In the genomic region with DNA sequence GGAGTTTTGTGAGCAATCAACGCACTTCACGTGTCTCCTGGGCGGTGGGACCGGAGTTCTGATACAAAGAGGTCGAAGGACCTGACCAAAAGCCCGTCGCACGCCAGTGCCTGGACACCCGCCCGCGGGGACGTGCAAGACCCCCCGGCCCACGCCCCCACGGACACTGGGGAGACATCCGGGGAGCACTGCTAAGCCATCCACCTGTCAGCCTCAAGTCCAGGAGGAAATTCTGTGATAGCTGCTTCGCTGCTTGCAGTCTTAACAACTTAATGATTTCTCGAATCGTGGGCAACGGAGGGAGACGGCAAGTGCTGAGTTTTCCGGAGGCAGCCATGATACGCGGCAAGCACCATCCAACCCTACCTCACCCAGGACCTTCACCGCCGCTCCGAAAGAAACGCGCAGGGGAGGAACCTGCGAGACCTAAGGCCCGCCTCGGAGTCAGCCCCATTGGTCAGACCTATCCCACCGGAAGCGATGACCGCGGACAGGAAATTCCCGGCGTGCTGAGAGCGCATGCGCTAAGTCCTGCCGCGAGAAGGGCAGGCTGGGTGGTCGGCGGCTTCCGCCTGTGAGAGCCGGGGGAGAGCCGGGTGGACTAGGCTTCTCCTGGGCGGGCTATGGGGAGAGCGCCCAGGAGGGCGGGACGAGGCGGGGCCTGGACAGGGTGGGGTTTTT, we compare ENCODE assay signal across 1 cellular context.
A peak's percentile ranks its signal among the peaks of the same experiment; 100 is the strongest.
TF ChIP-seq lines count a peak whose summit lies in the region.

A gene (minus strand): TSS at position 393 of the 681 bp plus-strand sequence. CDS start 56 bp downstream, at position 337.

TF ChIP-seq in HepG2, 621 proteins besides CTCF, POLR2A, EP300 and RAD21 (continued from another document and continues in another):
- TF ChIP-seq, protein P1, sequence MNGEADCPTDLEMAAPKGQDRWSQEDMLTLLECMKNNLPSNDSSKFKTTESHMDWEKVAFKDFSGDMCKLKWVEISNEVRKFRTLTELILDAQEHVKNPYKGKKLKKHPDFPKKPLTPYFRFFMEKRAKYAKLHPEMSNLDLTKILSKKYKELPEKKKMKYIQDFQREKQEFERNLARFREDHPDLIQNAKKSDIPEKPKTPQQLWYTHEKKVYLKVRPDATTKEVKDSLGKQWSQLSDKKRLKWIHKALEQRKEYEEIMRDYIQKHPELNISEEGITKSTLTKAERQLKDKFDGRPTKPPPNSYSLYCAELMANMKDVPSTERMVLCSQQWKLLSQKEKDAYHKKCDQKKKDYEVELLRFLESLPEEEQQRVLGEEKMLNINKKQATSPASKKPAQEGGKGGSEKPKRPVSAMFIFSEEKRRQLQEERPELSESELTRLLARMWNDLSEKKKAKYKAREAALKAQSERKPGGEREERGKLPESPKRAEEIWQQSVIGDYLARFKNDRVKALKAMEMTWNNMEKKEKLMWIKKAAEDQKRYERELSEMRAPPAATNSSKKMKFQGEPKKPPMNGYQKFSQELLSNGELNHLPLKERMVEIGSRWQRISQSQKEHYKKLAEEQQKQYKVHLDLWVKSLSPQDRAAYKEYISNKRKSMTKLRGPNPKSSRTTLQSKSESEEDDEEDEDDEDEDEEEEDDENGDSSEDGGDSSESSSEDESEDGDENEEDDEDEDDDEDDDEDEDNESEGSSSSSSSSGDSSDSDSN (CRISPR knock-in tag; IDR thresholded peaks at IDR 0.05) = peak; percentile 87
- TF ChIP-seq, protein P2, sequence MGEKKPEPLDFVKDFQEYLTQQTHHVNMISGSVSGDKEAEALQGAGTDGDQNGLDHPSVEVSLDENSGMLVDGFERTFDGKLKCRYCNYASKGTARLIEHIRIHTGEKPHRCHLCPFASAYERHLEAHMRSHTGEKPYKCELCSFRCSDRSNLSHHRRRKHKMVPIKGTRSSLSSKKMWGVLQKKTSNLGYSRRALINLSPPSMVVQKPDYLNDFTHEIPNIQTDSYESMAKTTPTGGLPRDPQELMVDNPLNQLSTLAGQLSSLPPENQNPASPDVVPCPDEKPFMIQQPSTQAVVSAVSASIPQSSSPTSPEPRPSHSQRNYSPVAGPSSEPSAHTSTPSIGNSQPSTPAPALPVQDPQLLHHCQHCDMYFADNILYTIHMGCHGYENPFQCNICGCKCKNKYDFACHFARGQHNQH (CRISPR knock-in tag; IDR thresholded peaks at IDR 0.05) = no peak; the same call in 1 of the 2 replicates
- TF ChIP-seq ZSCAN21 (CRISPR knock-in tag; IDR thresholded peaks at IDR 0.05; ENCODE audit: borderline replicate concordance) (peak; percentile 24; the same call in 1 of the 2 replicates), ZNF160 (CRISPR knock-in tag; IDR thresholded peaks at IDR 0.05) (peak; percentile 91), FOSL2 (CRISPR knock-in tag; IDR thresholded peaks at IDR 0.05) (no peak; the same call in 1 of the 2 replicates), ZNF224 (CRISPR knock-in tag; IDR thresholded peaks at IDR 0.05) (0 out of 2 replicates have a peak, but pooled peaks have one; percentile 64), ZFP62 (CRISPR knock-in tag; IDR thresholded peaks at IDR 0.05) (peak; percentile 55; the same call in 1 of the 2 replicates), TARDBP (CRISPR knock-in tag; IDR thresholded peaks at IDR 0.05) (no peak), POLR2AphosphoS5 (IDR thresholded peaks at IDR 0.05; ENCODE audit: low read depth, low read length) (peak; percentile 85), ATF7-NPFF (CRISPR knock-in tag; IDR thresholded peaks at IDR 0.05; ENCODE audit: low read depth) (peak; percentile 62), MEIS2 (CRISPR knock-in tag; IDR thresholded peaks at IDR 0.05) (peak; percentile 42; the same call in 1 of the 2 replicates), DMAP1 (CRISPR knock-in tag; IDR thresholded peaks at IDR 0.05) (peak; percentile 49), SP1 (IDR thresholded peaks at IDR 0.05) (no peak), SP1 (CRISPR knock-in tag; IDR thresholded peaks at IDR 0.05) (peak; percentile 17), ZNF670 (CRISPR knock-in tag; IDR thresholded peaks at IDR 0.05; ENCODE audit: borderline replicate concordance) (peak; percentile 61; the same call in 1 of the 2 replicates), JUND (CRISPR knock-in tag; IDR thresholded peaks at IDR 0.05) (no peak), RARA (CRISPR knock-in tag; IDR thresholded peaks at IDR 0.05) (0 out of 2 replicates have a peak, but pooled peaks have one; percentile 33), HHEX (CRISPR knock-in tag; IDR thresholded peaks at IDR 0.05) (no peak), XRCC5 (optimal IDR thresholded peaks at IDR 0.05; ENCODE audit: low read length) (peak; percentile 62), MED8 (CRISPR knock-in tag; IDR thresholded peaks at IDR 0.05; ENCODE audit: insufficient replicate concordance) (no peak), HES4 (CRISPR knock-in tag; IDR thresholded peaks at IDR 0.05; ENCODE audit: borderline replicate concordance) (peak; percentile 94; the same call in 1 of the 2 replicates), REPIN1 (CRISPR knock-in tag; IDR thresholded peaks at IDR 0.05; ENCODE audit: borderline replicate concordance, low read depth) (0 out of 2 replicates have a peak, but pooled peaks have one; percentile 18), ISX (CRISPR knock-in tag; conservative IDR thresholded peaks at IDR 0.05) (no peak), FOXA1 (IDR thresholded peaks at IDR 0.05) (no peak), FOXA1 (CRISPR knock-in tag; IDR thresholded peaks at IDR 0.05) (no peak), FOXO1 (CRISPR knock-in tag; IDR thresholded peaks at IDR 0.05) (peak; percentile 6), ARNT (IDR thresholded peaks at IDR 0.05) (no peak), SUZ12 (IDR thresholded peaks at IDR 0.05; ENCODE audit: low read depth, low read length) (no peak), MAFG (CRISPR knock-in tag; IDR thresholded peaks at IDR 0.05) (no peak), CHD2 (IDR thresholded peaks at IDR 0.05; ENCODE audit: low read depth, low read length) (peak; percentile 75)
- TF ChIP-seq, protein P3, sequence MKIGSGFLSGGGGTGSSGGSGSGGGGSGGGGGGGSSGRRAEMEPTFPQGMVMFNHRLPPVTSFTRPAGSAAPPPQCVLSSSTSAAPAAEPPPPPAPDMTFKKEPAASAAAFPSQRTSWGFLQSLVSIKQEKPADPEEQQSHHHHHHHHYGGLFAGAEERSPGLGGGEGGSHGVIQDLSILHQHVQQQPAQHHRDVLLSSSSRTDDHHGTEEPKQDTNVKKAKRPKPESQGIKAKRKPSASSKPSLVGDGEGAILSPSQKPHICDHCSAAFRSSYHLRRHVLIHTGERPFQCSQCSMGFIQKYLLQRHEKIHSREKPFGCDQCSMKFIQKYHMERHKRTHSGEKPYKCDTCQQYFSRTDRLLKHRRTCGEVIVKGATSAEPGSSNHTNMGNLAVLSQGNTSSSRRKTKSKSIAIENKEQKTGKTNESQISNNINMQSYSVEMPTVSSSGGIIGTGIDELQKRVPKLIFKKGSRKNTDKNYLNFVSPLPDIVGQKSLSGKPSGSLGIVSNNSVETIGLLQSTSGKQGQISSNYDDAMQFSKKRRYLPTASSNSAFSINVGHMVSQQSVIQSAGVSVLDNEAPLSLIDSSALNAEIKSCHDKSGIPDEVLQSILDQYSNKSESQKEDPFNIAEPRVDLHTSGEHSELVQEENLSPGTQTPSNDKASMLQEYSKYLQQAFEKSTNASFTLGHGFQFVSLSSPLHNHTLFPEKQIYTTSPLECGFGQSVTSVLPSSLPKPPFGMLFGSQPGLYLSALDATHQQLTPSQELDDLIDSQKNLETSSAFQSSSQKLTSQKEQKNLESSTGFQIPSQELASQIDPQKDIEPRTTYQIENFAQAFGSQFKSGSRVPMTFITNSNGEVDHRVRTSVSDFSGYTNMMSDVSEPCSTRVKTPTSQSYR (CRISPR knock-in tag; IDR thresholded peaks at IDR 0.05; ENCODE audit: borderline replicate concordance) = no peak; the same call in 1 of the 2 replicates
- TF ChIP-seq, protein P4, sequence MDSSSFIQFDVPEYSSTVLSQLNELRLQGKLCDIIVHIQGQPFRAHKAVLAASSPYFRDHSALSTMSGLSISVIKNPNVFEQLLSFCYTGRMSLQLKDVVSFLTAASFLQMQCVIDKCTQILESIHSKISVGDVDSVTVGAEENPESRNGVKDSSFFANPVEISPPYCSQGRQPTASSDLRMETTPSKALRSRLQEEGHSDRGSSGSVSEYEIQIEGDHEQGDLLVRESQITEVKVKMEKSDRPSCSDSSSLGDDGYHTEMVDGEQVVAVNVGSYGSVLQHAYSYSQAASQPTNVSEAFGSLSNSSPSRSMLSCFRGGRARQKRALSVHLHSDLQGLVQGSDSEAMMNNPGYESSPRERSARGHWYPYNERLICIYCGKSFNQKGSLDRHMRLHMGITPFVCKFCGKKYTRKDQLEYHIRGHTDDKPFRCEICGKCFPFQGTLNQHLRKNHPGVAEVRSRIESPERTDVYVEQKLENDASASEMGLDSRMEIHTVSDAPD (CRISPR knock-in tag; IDR thresholded peaks at IDR 0.05) = no peak
- TF ChIP-seq, protein P5, sequence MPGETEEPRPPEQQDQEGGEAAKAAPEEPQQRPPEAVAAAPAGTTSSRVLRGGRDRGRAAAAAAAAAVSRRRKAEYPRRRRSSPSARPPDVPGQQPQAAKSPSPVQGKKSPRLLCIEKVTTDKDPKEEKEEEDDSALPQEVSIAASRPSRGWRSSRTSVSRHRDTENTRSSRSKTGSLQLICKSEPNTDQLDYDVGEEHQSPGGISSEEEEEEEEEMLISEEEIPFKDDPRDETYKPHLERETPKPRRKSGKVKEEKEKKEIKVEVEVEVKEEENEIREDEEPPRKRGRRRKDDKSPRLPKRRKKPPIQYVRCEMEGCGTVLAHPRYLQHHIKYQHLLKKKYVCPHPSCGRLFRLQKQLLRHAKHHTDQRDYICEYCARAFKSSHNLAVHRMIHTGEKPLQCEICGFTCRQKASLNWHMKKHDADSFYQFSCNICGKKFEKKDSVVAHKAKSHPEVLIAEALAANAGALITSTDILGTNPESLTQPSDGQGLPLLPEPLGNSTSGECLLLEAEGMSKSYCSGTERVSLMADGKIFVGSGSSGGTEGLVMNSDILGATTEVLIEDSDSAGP (CRISPR knock-in tag; IDR thresholded peaks at IDR 0.05; ENCODE audit: borderline replicate concordance) = peak; percentile 91; the same call in 1 of the 2 replicates
- TF ChIP-seq, protein P6, sequence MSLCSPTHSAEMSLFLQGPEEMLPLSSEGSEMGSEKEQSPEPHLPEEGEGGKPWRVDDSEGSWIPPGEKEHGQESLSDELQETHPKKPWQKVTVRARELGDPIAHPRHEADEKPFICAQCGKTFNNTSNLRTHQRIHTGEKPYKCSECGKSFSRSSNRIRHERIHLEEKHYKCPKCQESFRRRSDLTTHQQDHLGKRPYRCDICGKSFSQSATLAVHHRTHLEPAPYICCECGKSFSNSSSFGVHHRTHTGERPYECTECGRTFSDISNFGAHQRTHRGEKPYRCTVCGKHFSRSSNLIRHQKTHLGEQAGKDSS (CRISPR knock-in tag; IDR thresholded peaks at IDR 0.05; ENCODE audit: borderline replicate concordance, low read depth) = no peak
- TF ChIP-seq, protein P7, sequence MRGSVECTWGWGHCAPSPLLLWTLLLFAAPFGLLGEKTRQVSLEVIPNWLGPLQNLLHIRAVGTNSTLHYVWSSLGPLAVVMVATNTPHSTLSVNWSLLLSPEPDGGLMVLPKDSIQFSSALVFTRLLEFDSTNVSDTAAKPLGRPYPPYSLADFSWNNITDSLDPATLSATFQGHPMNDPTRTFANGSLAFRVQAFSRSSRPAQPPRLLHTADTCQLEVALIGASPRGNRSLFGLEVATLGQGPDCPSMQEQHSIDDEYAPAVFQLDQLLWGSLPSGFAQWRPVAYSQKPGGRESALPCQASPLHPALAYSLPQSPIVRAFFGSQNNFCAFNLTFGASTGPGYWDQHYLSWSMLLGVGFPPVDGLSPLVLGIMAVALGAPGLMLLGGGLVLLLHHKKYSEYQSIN (CRISPR knock-in tag; IDR thresholded peaks at IDR 0.05; ENCODE audit: borderline replicate concordance) = no peak
- TF ChIP-seq, protein P8, sequence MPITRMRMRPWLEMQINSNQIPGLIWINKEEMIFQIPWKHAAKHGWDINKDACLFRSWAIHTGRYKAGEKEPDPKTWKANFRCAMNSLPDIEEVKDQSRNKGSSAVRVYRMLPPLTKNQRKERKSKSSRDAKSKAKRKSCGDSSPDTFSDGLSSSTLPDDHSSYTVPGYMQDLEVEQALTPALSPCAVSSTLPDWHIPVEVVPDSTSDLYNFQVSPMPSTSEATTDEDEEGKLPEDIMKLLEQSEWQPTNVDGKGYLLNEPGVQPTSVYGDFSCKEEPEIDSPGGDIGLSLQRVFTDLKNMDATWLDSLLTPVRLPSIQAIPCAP (CRISPR knock-in tag; IDR thresholded peaks at IDR 0.05; ENCODE audit: low read depth) = peak; percentile 34; the same call in 1 of the 2 replicates
- TF ChIP-seq, protein P9, sequence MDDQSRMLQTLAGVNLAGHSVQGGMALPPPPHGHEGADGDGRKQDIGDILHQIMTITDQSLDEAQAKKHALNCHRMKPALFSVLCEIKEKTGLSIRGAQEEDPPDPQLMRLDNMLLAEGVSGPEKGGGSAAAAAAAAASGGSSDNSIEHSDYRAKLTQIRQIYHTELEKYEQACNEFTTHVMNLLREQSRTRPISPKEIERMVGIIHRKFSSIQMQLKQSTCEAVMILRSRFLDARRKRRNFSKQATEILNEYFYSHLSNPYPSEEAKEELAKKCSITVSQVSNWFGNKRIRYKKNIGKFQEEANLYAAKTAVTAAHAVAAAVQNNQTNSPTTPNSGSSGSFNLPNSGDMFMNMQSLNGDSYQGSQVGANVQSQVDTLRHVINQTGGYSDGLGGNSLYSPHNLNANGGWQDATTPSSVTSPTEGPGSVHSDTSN (CRISPR knock-in tag; IDR thresholded peaks at IDR 0.05; ENCODE audit: borderline replicate concordance) = no peak
- TF ChIP-seq, protein P10, sequence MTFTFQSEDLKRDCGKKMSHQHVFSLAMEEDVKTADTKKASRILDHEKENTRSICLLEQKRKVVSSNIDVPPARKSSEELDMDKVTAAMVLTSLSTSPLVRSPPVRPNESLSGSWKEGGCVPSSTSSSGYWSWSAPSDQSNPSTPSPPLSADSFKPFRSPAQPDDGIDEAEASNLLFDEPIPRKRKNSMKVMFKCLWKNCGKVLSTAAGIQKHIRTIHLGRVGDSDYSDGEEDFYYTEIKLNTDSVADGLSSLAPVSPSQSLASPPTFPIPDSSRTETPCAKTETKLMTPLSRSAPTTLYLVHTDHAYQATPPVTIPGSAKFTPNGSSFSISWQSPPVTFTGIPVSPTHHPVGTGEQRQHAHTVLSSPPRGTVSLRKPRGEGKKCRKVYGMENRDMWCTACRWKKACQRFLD (CRISPR knock-in tag; IDR thresholded peaks at IDR 0.05; ENCODE audit: borderline replicate concordance) = peak; percentile 94
- TF ChIP-seq, protein P11, sequence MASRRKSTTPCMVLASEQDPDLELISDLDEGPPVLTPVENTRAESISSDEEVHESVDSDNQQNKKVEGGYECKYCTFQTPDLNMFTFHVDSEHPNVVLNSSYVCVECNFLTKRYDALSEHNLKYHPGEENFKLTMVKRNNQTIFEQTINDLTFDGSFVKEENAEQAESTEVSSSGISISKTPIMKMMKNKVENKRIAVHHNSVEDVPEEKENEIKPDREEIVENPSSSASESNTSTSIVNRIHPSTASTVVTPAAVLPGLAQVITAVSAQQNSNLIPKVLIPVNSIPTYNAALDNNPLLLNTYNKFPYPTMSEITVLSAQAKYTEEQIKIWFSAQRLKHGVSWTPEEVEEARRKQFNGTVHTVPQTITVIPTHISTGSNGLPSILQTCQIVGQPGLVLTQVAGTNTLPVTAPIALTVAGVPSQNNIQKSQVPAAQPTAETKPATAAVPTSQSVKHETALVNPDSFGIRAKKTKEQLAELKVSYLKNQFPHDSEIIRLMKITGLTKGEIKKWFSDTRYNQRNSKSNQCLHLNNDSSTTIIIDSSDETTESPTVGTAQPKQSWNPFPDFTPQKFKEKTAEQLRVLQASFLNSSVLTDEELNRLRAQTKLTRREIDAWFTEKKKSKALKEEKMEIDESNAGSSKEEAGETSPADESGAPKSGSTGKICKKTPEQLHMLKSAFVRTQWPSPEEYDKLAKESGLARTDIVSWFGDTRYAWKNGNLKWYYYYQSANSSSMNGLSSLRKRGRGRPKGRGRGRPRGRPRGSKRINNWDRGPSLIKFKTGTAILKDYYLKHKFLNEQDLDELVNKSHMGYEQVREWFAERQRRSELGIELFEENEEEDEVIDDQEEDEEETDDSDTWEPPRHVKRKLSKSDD (CRISPR knock-in tag; IDR thresholded peaks at IDR 0.05; ENCODE audit: low read depth) = no peak
